1 cellular context compared by ENCODE assay signal in genomic region chr3:147389265-147390175, GRCh38.
A peak's percentile ranks its signal among the peaks of the same experiment; 100 is the strongest.
TF ChIP-seq lines count a peak whose summit lies in the region.

No MANE protein-coding gene starts in this region.

TF ChIP-seq in K562, 482 proteins besides CTCF, POLR2A, EP300 and RAD21:
- TF ChIP-seq ATF1 (CRISPR knock-in tag; IDR thresholded peaks at IDR 0.05) = no peak
- TF ChIP-seq ATF1 (tag; IDR thresholded peaks at IDR 0.05) = peak; percentile 32
- TF ChIP-seq, protein P1, sequence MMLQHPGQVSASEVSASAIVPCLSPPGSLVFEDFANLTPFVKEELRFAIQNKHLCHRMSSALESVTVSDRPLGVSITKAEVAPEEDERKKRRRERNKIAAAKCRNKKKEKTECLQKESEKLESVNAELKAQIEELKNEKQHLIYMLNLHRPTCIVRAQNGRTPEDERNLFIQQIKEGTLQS (IDR thresholded peaks at IDR 0.05) = peak; percentile 45; the same call in 1 of the 2 replicates
- TF ChIP-seq, protein P1 (CRISPR knock-in tag; conservative IDR thresholded peaks at IDR 0.05) = no peak
- no peak for TF ChIP-seq ZNF75A (CRISPR knock-in tag; IDR thresholded peaks at IDR 0.05)
